ENCODE assay signal across 1 cellular context in the genomic region with DNA sequence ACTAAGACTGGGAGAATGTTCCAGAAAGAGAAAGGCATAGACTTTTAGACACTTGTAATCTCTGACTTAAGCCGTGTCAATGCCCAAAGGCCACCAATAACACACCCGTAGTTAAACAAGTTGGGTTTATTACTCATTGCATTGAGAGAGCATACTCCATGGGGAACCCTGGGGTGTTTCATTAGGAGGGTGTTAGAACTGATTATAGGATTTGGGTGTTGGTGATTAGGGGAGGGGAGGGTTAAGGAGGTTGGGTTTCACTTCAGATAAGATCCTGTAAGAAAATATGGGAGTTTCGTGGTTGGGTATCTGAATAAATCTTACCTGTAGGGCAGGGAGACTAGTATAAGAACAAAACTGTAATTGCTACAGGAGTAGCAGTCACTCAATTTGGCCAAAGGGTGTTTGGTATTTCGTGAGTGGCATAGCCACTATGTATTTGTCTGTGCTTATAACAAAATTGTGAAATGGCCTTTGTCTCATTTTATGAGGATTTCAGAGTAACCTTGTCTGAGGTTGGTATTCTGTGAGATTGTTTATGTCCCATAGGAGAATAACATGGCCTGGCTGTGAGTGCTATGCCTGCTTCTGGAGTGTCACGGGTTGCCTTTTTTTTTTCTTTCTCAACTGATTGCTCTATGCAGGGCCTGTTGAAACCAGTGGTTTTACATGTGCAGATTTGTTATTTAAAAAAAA.
TF ChIP-seq lines count a peak whose summit lies in the region.

No MANE protein-coding gene starts in this region.

TF ChIP-seq in K562, 482 proteins besides CTCF, POLR2A, EP300 and RAD21:
- no peak for TF ChIP-seq MYNN (IDR thresholded peaks at IDR 0.05)
- no peak for TF ChIP-seq MYNN (CRISPR knock-in tag; IDR thresholded peaks at IDR 0.05)
- TF ChIP-seq SMAD4 (CRISPR knock-in tag; conservative IDR thresholded peaks at IDR 0.05) = no peak
- no peak for TF ChIP-seq AFF1 (IDR thresholded peaks at IDR 0.05; ENCODE audit: low read depth in 1 of 2, partially characterized antibody in 2 of 2)
- no peak for TF ChIP-seq POLR3A (IDR thresholded peaks at IDR 0.05; ENCODE audit: borderline replicate concordance, extremely low read depth, insufficient read depth, insufficient read length)
- peak; percentile 19; the same call in 1 of the 2 replicates for TF ChIP-seq TAL1 (IDR thresholded peaks at IDR 0.05)
- TF ChIP-seq NFE2 (IDR thresholded peaks at IDR 0.05; ENCODE audit: low read depth) = no peak
- TF ChIP-seq MTA1 (IDR thresholded peaks at IDR 0.05; ENCODE audit: borderline replicate concordance) = no peak
- TF ChIP-seq ARID1B (IDR thresholded peaks at IDR 0.05) = peak; percentile 44; the same call in 1 of the 2 replicates
- TF ChIP-seq NBN (IDR thresholded peaks at IDR 0.05; ENCODE audit: low read depth) = 0 out of 2 replicates have a peak, but pooled peaks have one; percentile 19
- TF ChIP-seq, protein P1, sequence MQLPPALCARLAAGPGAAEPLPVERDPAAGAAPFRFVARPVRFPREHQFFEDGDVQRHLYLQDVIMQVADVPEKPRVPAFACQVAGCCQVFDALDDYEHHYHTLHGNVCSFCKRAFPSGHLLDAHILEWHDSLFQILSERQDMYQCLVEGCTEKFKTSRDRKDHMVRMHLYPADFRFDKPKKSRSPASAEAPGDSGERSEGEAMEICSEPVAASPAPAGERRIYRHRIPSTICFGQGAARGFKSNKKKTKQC (CRISPR knock-in tag; IDR thresholded peaks at IDR 0.05) = no peak
- TF ChIP-seq, protein P2, sequence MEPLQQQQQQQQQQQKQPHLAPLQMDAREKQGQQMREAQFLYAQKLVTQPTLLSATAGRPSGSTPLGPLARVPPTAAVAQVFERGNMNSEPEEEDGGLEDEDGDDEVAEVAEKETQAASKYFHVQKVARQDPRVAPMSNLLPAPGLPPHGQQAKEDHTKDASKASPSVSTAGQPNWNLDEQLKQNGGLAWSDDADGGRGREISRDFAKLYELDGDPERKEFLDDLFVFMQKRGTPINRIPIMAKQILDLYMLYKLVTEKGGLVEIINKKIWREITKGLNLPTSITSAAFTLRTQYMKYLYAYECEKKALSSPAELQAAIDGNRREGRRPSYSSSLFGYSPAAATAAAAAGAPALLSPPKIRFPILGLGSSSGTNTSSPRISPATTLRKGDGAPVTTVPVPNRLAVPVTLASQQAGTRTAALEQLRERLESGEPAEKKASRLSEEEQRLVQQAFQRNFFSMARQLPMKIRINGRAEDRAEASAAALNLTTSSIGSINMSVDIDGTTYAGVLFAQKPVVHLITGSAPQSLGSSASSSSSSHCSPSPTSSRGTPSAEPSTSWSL (CRISPR knock-in tag; IDR thresholded peaks at IDR 0.05; ENCODE audit: borderline replicate concordance) = no peak
- no peak for TF ChIP-seq TBL1XR1 (IDR thresholded peaks at IDR 0.05; ENCODE audit: low read length in 2 of 2)
- no peak for TF ChIP-seq ID3 (CRISPR knock-in tag; IDR thresholded peaks at IDR 0.05)
- TF ChIP-seq ID3 (tag; IDR thresholded peaks at IDR 0.05) = peak; percentile 20; the same call in 1 of the 2 replicates
- peak; percentile 12; the same call in 1 of the 2 replicates for TF ChIP-seq NCOR1 (IDR thresholded peaks at IDR 0.05)
- no peak for TF ChIP-seq DDX20 (tag; IDR thresholded peaks at IDR 0.05; ENCODE audit: low read depth)
- TF ChIP-seq, protein P3, sequence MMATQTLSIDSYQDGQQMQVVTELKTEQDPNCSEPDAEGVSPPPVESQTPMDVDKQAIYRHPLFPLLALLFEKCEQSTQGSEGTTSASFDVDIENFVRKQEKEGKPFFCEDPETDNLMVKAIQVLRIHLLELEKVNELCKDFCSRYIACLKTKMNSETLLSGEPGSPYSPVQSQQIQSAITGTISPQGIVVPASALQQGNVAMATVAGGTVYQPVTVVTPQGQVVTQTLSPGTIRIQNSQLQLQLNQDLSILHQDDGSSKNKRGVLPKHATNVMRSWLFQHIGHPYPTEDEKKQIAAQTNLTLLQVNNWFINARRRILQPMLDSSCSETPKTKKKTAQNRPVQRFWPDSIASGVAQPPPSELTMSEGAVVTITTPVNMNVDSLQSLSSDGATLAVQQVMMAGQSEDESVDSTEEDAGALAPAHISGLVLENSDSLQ (IDR thresholded peaks at IDR 0.05) = no peak
- no peak for TF ChIP-seq POU5F1 (IDR thresholded peaks at IDR 0.05; ENCODE audit: borderline replicate concordance, low read depth, low read length, partially characterized antibody)
- TF ChIP-seq HMBOX1 (IDR thresholded peaks at IDR 0.05) = peak; percentile 78
- TF ChIP-seq, protein P4, sequence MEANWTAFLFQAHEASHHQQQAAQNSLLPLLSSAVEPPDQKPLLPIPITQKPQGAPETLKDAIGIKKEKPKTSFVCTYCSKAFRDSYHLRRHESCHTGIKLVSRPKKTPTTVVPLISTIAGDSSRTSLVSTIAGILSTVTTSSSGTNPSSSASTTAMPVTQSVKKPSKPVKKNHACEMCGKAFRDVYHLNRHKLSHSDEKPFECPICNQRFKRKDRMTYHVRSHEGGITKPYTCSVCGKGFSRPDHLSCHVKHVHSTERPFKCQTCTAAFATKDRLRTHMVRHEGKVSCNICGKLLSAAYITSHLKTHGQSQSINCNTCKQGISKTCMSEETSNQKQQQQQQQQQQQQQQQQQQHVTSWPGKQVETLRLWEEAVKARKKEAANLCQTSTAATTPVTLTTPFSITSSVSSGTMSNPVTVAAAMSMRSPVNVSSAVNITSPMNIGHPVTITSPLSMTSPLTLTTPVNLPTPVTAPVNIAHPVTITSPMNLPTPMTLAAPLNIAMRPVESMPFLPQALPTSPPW (CRISPR knock-in tag; IDR thresholded peaks at IDR 0.05) = peak; percentile 28; the same call in 1 of the 2 replicates
- TF ChIP-seq CBFA2T3 (IDR thresholded peaks at IDR 0.05) = peak; percentile 49
- no peak for TF ChIP-seq TAF15 (IDR thresholded peaks at IDR 0.05; ENCODE audit: low read depth, low read length)
- no peak for TF ChIP-seq ZNF143 (CRISPR knock-in tag; IDR thresholded peaks at IDR 0.05)
- 0 out of 2 replicates have a peak, but pooled peaks have one; percentile 7 for TF ChIP-seq MTA2 (IDR thresholded peaks at IDR 0.05; ENCODE audit: low read depth)
- peak; percentile 32; the same call in 1 of the 2 replicates for TF ChIP-seq CBFA2T2 (conservative IDR thresholded peaks at IDR 0.05)
- TF ChIP-seq BDP1 (IDR thresholded peaks at IDR 0.05; ENCODE audit: insufficient read depth, insufficient read length) = no peak
- TF ChIP-seq FOSL1 (tag; conservative IDR thresholded peaks at IDR 0.05) = peak; percentile 44; the same call in 1 of the 2 replicates
- TF ChIP-seq FOXA3 (CRISPR knock-in tag; conservative IDR thresholded peaks at IDR 0.05 in 1 of 2, IDR thresholded peaks at IDR 0.05 in 1 of 2) = no peak
- TF ChIP-seq DPF2 (IDR thresholded peaks at IDR 0.05) = 0 out of 2 replicates have a peak, but pooled peaks have one; percentile 59
- no peak for TF ChIP-seq ZNF318 (IDR thresholded peaks at IDR 0.05; ENCODE audit: borderline replicate concordance in 1 of 2, low read depth in 1 of 2)
- TF ChIP-seq PRPF4 (IDR thresholded peaks at IDR 0.05; ENCODE audit: insufficient read depth, low read depth, low read length, poor library complexity, severe bottlenecking) = no peak
- TF ChIP-seq ESRRA (IDR thresholded peaks at IDR 0.05; ENCODE audit: borderline replicate concordance, low read depth) = peak; percentile 3; the same call in 1 of the 2 replicates
- no peak for TF ChIP-seq ZSCAN32 (CRISPR knock-in tag; IDR thresholded peaks at IDR 0.05)
- TF ChIP-seq STAT5A (IDR thresholded peaks at IDR 0.05; ENCODE audit: borderline replicate concordance, low read length) = no peak
